ENCODE assay signal across 15 cellular contexts in the genomic region with DNA sequence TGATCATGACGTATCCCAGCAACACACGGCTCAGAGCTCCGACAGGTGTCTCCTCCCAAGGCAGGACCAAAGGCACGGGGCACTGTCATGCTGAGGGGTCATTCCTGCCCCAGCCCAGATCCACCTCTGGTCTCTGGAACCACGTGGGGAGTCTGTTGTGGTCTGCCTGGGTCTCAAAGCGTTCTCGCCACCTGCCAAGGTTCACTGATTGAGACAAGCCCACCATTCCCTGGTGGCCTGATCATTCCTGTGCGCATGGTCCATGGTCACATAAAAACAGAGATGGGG.
DNase-seq lines count a peak whose midpoint lies in the region; ATAC-seq and TF ChIP-seq lines count a peak whose summit lies in the region.
"Had no signal": no experiment of that assay in that cellular context is flagged by ENCODE, and none has a peak within 500 bp of the region (broad histone marks: within the 10 kb centered on the region; RNA-seq: fewer than 3 reads in every experiment).

No MANE protein-coding gene starts in this region.

- H3K9ac ChIP-seq in colonic mucosa (ENCODE audit: low read depth in 2 of 2, low read length in 2 of 2) = no peak overlapping the region

- CTCF ChIA-PET in RWPE1 (lab: Yijun Ruan, JAX) = interaction anchor here (0.6 kb wide), 2 partner anchors 43 to 170 kb away, joined by 3 to 4 read pairs; no protein-coding TSS in a partner anchor

- peaks cover 35% of the 10 kb centered on the region for H3K4me1 Mint-ChIP-seq in activated naive CD4-positive, alpha-beta T cell treated with anti-CD3 and anti-CD28 coated beads, Interleukin-2, amount 50 U/mL, for 24 hours
- H3K4me1 Mint-ChIP-seq in memory B cell (peaks cover 45% of the 10 kb centered on the region), type B pancreatic cell (ENCODE audit: unreplicated experiment) (peaks cover 55% of the 10 kb centered on the region)

- H3K4me1 ChIP-seq in colonic mucosa = peaks cover 4% of the 10 kb centered on the region

- peaks cover 17% of the 10 kb centered on the region for H3K36me3 Mint-ChIP-seq in activated naive CD4-positive, alpha-beta T cell treated with anti-CD3 and anti-CD28 coated beads, Interleukin-2, amount 50 U/mL, for 24 hours
- peaks cover 33% of the 10 kb centered on the region for H3K36me3 Mint-ChIP-seq in memory B cell
- H3K36me3 Mint-ChIP-seq in type B pancreatic cell = peaks cover 32% of the 10 kb centered on the region

- no peaks in the 10 kb centered on the region for H3K9me3 ChIP-seq in colonic mucosa
- H3K9me3 ChIP-seq: MG63 had no signal

- no peak for TF ChIP-seq CTCF in RWPE1 (conservative IDR thresholded peaks at IDR 0.05; ENCODE audit: low read depth)
- no peak for TF ChIP-seq CTCF in type B pancreatic cell (conservative IDR thresholded peaks at IDR 0.05)
- TF ChIP-seq CTCF in colonic mucosa (IDR thresholded peaks at IDR 0.05) = no peak

- POLR2A ChIA-PET in RWPE1 (lab: Yijun Ruan, JAX; ENCODE audit: low non-redundant PET) = no interaction called here

- DNase-seq in activated naive CD4-positive, alpha-beta T cell (lab: John Stamatoyannopoulos, UW) = no peak
- DNase-seq in RWPE1 (ENCODE audit: low spot score) (no peak), memory B cell (ENCODE audit: low spot score in 2 of 2) (no peak), type B pancreatic cell (ENCODE audit: extremely low spot score, unreplicated experiment) (no peak), islet precursor cell (no peak), colonic mucosa (no peak)
- no peak for DNase-seq in activated T-cell treated with anti-CD3 and anti-CD28 coated beads, Interleukin-2, amount 50 U/mL, for 1 hour
- DNase-seq: CD4-positive, alpha-beta memory T cell; MG63; NCI-H1105; NCI-H187 treated with DMSO at 0.1 percent for 48 hours; NCI-H446 treated with DMSO at 0.1 percent for 48 hours; NCI-H82; SHP77 treated with DMSO at 0.1 percent for 48 hours had no signal

- no peak overlapping the region for H3K4me3 ChIP-seq in colonic mucosa
- H3K4me3 ChIP-seq: MG63 had no signal

- no peaks in the 10 kb centered on the region for H3K9me3 Mint-ChIP-seq in activated naive CD4-positive, alpha-beta T cell treated with anti-CD3 and anti-CD28 coated beads, Interleukin-2, amount 50 U/mL, for 24 hours
- H3K9me3 Mint-ChIP-seq in memory B cell (no peaks in the 10 kb centered on the region), type B pancreatic cell (no peaks in the 10 kb centered on the region)
- H3K9me3 Mint-ChIP-seq: CD4-positive, alpha-beta memory T cell had no signal

- no peaks in the 10 kb centered on the region for H3K27me3 ChIP-seq in colonic mucosa
- H3K27me3 ChIP-seq: MG63 had no signal

- no peak overlapping the region for H3K4me3 Mint-ChIP-seq in activated naive CD4-positive, alpha-beta T cell treated with anti-CD3 and anti-CD28 coated beads, Interleukin-2, amount 50 U/mL, for 24 hours
- H3K4me3 Mint-ChIP-seq in memory B cell = no peak overlapping the region
- peak overlapping the region; percentile 11 for H3K4me3 Mint-ChIP-seq in type B pancreatic cell
- H3K4me3 Mint-ChIP-seq: CD4-positive, alpha-beta memory T cell had no signal

- no peaks in the 10 kb centered on the region for H3K36me3 ChIP-seq in colonic mucosa

- peak overlapping the region; percentile 75 for H3K27ac Mint-ChIP-seq in activated naive CD4-positive, alpha-beta T cell treated with anti-CD3 and anti-CD28 coated beads, Interleukin-2, amount 50 U/mL, for 24 hours
- H3K27ac Mint-ChIP-seq in memory B cell (peak overlapping the region; percentile 1), type B pancreatic cell (peak overlapping the region; percentile 46)

- no peak for ATAC-seq in memory B cell (ENCODE audit: low read depth)

- intact Hi-C loops in colonic mucosa (cut with DNase I) = no loop called here

- no peaks in the 10 kb centered on the region for H3K27me3 Mint-ChIP-seq in activated naive CD4-positive, alpha-beta T cell treated with anti-CD3 and anti-CD28 coated beads, Interleukin-2, amount 50 U/mL, for 24 hours
- H3K27me3 Mint-ChIP-seq in memory B cell = no peaks in the 10 kb centered on the region
- no peaks in the 10 kb centered on the region for H3K27me3 Mint-ChIP-seq in type B pancreatic cell
- H3K27me3 Mint-ChIP-seq: CD4-positive, alpha-beta memory T cell had no signal

- 0 out of 2 replicates have a peak overlapping the region, but pooled peaks have one; percentile 4 for H3K27ac ChIP-seq in RWPE1
- H3K27ac ChIP-seq in colonic mucosa = no peak overlapping the region

Comparison
In these comparisons a context has a peak if more than half of its experiments do, and no peak if none do; other contexts are left out.
1. H3K27ac Mint-ChIP-seq: peak in every context shown above with its lines; median percentile 75 in activated naive CD4-positive, alpha-beta T cell treated with anti-CD3 and anti-CD28 coated beads, Interleukin-2, amount 50 U/mL, for 24 hours; 46 in type B pancreatic cell; 1 in memory B cell.